ENCODE assay signal across 19 cellular contexts in the genomic region with DNA sequence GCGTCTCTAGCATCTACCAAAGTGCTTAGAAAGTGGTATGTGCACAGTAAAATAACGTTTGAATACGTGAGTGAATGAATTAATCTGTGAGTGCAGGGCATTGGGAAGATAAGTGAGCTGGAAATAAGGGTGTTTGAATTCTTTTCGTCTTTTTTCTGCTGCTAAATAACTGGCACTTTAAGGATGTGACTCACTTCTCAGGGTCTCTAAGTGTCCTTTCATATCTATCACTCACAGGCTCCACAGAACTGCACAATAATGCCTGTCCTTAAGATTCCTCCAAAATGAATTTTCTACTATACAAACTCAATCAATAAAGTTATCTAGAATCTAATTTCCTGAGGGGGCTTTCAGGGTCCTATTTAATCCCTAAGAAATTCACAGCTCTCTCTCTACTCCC. TPM values are rescaled to one million over a fixed set of nuclear protein-coding genes. Genes with fewer than 3 reads are reported as not detected.
"Had no signal": no experiment of that assay in that cellular context is flagged by ENCODE, and none has a peak within 500 bp of the region (broad histone marks: within the 10 kb centered on the region; RNA-seq: fewer than 3 reads in every experiment).

No MANE protein-coding gene starts in this region.

- H3K4me3 Mint-ChIP-seq: activated CD8-positive, alpha-beta memory T cell treated with anti-CD3 and anti-CD28 coated beads, Interleukin-2, amount 10 ng/mL, durations not matched to agents 7 days and 5 days; activated naive CD4-positive, alpha-beta T cell treated with anti-CD3 and anti-CD28 coated beads, Interleukin-2, amount 50 U/mL, for 24 hours; activated T-cell treated with anti-CD3 and anti-CD28 coated beads, Interleukin-2, amount 50 U/mL, for 24 hours; central memory CD8-positive, alpha-beta T cell; memory B cell; nephron; stimulated activated naive CD8-positive, alpha-beta T cell treated with anti-CD3 and anti-CD28 coated beads, Interleukin-15, Interleukin-2, amounts not matched to agents 100 ng/mL and 50 ng/mL, for 24 hours had no signal

- H3K27me3 Mint-ChIP-seq: activated CD8-positive, alpha-beta memory T cell treated with anti-CD3 and anti-CD28 coated beads, Interleukin-2, amount 10 ng/mL, durations not matched to agents 7 days and 5 days; activated naive CD4-positive, alpha-beta T cell treated with anti-CD3 and anti-CD28 coated beads, Interleukin-2, amount 50 U/mL, for 24 hours; activated T-cell treated with anti-CD3 and anti-CD28 coated beads, Interleukin-2, amount 50 U/mL, for 24 hours; brain; central memory CD8-positive, alpha-beta T cell; memory B cell; stimulated activated naive CD8-positive, alpha-beta T cell treated with anti-CD3 and anti-CD28 coated beads, Interleukin-15, Interleukin-2, amounts not matched to agents 100 ng/mL and 50 ng/mL, for 24 hours had no signal

- DNase-seq: activated CD4-positive, alpha-beta T cell treated with anti-CD3 and anti-CD28 coated beads, Interleukin-2, amount 50 U/mL, for 4 hours; activated CD4-positive, CD25-positive, alpha-beta regulatory T cell treated with anti-CD3 and anti-CD28 coated beads, Interleukin-2, amount 50 U/mL, for 72 hours; activated CD8-positive, alpha-beta memory T cell treated with anti-CD3 and anti-CD28 coated beads, Interleukin-2, amount 10 ng/mL, durations not matched to agents 7 days and 5 days; activated effector memory CD4-positive, alpha-beta T cell treated with Interleukin-2 at 50 U/mL for 16 hours; activated T-cell treated with anti-CD3 and anti-CD28 coated beads, Interleukin-2, amount 50 U/mL, for 24 hours; cortex of kidney; effector memory CD4-positive, alpha-beta T cell; gastrocnemius medialis; heart right ventricle; islet precursor cell; left ventricle myocardium inferior; stimulated activated CD4-positive, alpha-beta T cell treated with anti-CD3 and anti-CD28 coated beads, Interleukin-4, amount 100 ng/mL, for 24 hours had no signal

- ATAC-seq: activated CD8-positive, alpha-beta memory T cell treated with anti-CD3 and anti-CD28 coated beads, Interleukin-2, amount 10 ng/mL, durations not matched to agents 7 days and 5 days; gastrocnemius medialis; heart right ventricle had no signal

- H3K9me3 Mint-ChIP-seq: activated naive CD4-positive, alpha-beta T cell treated with anti-CD3 and anti-CD28 coated beads, Interleukin-2, amount 50 U/mL, for 24 hours; brain; memory B cell; nephron; stimulated activated naive CD8-positive, alpha-beta T cell treated with anti-CD3 and anti-CD28 coated beads, Interleukin-15, Interleukin-2, amounts not matched to agents 100 ng/mL and 50 ng/mL, for 24 hours had no signal

- H3K36me3 Mint-ChIP-seq: activated CD8-positive, alpha-beta memory T cell treated with anti-CD3 and anti-CD28 coated beads, Interleukin-2, amount 10 ng/mL, durations not matched to agents 7 days and 5 days; activated naive CD4-positive, alpha-beta T cell treated with anti-CD3 and anti-CD28 coated beads, Interleukin-2, amount 50 U/mL, for 24 hours; brain; memory B cell had no signal

- H3K27ac Mint-ChIP-seq: activated CD8-positive, alpha-beta memory T cell treated with anti-CD3 and anti-CD28 coated beads, Interleukin-2, amount 10 ng/mL, durations not matched to agents 7 days and 5 days; activated naive CD4-positive, alpha-beta T cell treated with anti-CD3 and anti-CD28 coated beads, Interleukin-2, amount 50 U/mL, for 24 hours; activated T-cell treated with anti-CD3 and anti-CD28 coated beads, Interleukin-2, amount 50 U/mL, for 24 hours; brain; memory B cell; nephron; stimulated activated naive CD8-positive, alpha-beta T cell treated with anti-CD3 and anti-CD28 coated beads, Interleukin-15, Interleukin-2, amounts not matched to agents 100 ng/mL and 50 ng/mL, for 24 hours had no signal

- H3K4me1 Mint-ChIP-seq: activated CD8-positive, alpha-beta memory T cell treated with anti-CD3 and anti-CD28 coated beads, Interleukin-2, amount 10 ng/mL, durations not matched to agents 7 days and 5 days; activated naive CD4-positive, alpha-beta T cell treated with anti-CD3 and anti-CD28 coated beads, Interleukin-2, amount 50 U/mL, for 24 hours; central memory CD8-positive, alpha-beta T cell; memory B cell had no signal

RNA-seq across cellular contexts. Expression of a gene that starts 3.2 kb away (rescaled TPM):
- total RNA-seq: activated CD8-positive, alpha-beta memory T cell treated with anti-CD3 and anti-CD28 coated beads, Interleukin-2, amount 10 ng/mL, durations not matched to agents 7 days and 5 days; pulmonary artery endothelial cell had no signal
